In genomic region chr3:142236173-142236572, GRCh38 we compare ENCODE assay signal across 24 cellular contexts. TPM values are rescaled to one million over a fixed set of nuclear protein-coding genes. Genes with fewer than 3 reads are reported as not detected.
DNase-seq lines count a peak whose midpoint lies in the region; ATAC-seq, FAIRE-seq and TF ChIP-seq lines count a peak whose summit lies in the region.
"Had no signal": no experiment of that assay in that cellular context is flagged by ENCODE, and none has a peak within 500 bp of the region (broad histone marks: within the 10 kb centered on the region; RNA-seq: fewer than 3 reads in every experiment).

No MANE protein-coding gene starts in this region.

- intact Hi-C loops in HepG2 (cut with micrococcal nuclease; ENCODE audit: unreplicated experiment) (no loop called here), right lobe of liver (cut with DNase I) (no loop called here), mucosa of descending colon (cut with DNase I, micrococcal nuclease) (no loop called here), transverse colon (cut with DNase I; ENCODE audit: low total_unique reads) (no loop called here)

- TF ChIP-seq RAD21 in HepG2 (CRISPR knock-in tag; IDR thresholded peaks at IDR 0.05), result no peak

- no peaks in the 10 kb centered on the region for H3K36me3 ChIP-seq in HepG2 (replicated peaks in 1 of 2; ENCODE audit: control insufficient read depth in 1 of 2, insufficient read depth in 2 of 2, low read length in 2 of 2)
- H3K36me3 ChIP-seq in right lobe of liver, result no peaks in the 10 kb centered on the region
- H3K36me3 ChIP-seq in hepatocyte (replicated peaks; ENCODE audit: insufficient read depth, low read depth), result no peaks in the 10 kb centered on the region
- H3K36me3 ChIP-seq in mucosa of descending colon (ENCODE audit: low read depth), result no peaks in the 10 kb centered on the region
- no peaks in the 10 kb centered on the region for H3K36me3 ChIP-seq in transverse colon
- no peaks in the 10 kb centered on the region for H3K36me3 ChIP-seq in CD8-positive, alpha-beta memory T cell (ENCODE audit: insufficient read depth, low read length)
- H3K36me3 ChIP-seq: BLaER1 treated with 17β-estradiol and CSF1 and Interleukin-3, amounts not matched to agents 10 nM and 100 nM had no signal

- CTCF ChIA-PET in HepG2 (lab: Yijun Ruan, JAX; ENCODE audit: low intra/inter-chr PET ratio, low total read pairs), result no interaction called here
- CTCF ChIA-PET in CD8-positive, alpha-beta memory T cell (lab: Charles Lee), result no interaction called here

- POLR2A ChIA-PET in HepG2 (lab: Yijun Ruan, JAX), result no interaction called here
- POLR2A ChIA-PET in CD8-positive, alpha-beta memory T cell (lab: Charles Lee), result no interaction called here

- ATAC-seq in HepG2 (no peak), right lobe of liver (no peak), mucosa of descending colon (peak; percentile 97)
- ATAC-seq: A549; CD8-positive, alpha-beta T cell had no signal

- H3K4me2 ChIP-seq in HepG2 (ENCODE audit: low read depth, low read length) (no peak overlapping the region), hepatocyte (peak overlapping the region; percentile 27)
- H3K4me2 ChIP-seq: A549; BLaER1 treated with 17β-estradiol and CSF1 and Interleukin-3, amounts not matched to agents 10 nM and 100 nM had no signal

- H3K27ac Mint-ChIP-seq in CD8-positive, alpha-beta memory T cell, result no peak overlapping the region
- H3K27ac Mint-ChIP-seq: B cell; CD4-positive, alpha-beta T cell; CD8-positive, alpha-beta T cell had no signal

- no peak for TF ChIP-seq POLR2A in HepG2 (IDR thresholded peaks at IDR 0.05; ENCODE audit: insufficient read depth in 1 of 2, low read depth in 2 of 2, low read length in 2 of 2)
- no peak for TF ChIP-seq POLR2A in right lobe of liver (IDR thresholded peaks at IDR 0.05)
- TF ChIP-seq POLR2A in transverse colon (IDR thresholded peaks at IDR 0.05), result no peak

- no TSS peak for BruUV-seq in HepG2 (replicated peaks; lab: Mats Ljungman, UMichigan)

- H3K27me3 ChIP-seq in HepG2 (ENCODE audit: control insufficient read depth in 1 of 2, insufficient read depth in 2 of 2, low read length in 2 of 2), result peaks cover 0 to 4% of the 10 kb centered on the region in 2 experiments; a peak in 2 of 5 replicates
- no peaks in the 10 kb centered on the region for H3K27me3 ChIP-seq in right lobe of liver
- H3K27me3 ChIP-seq in hepatocyte, result no peaks in the 10 kb centered on the region
- no peaks in the 10 kb centered on the region for H3K27me3 ChIP-seq in transverse colon
- no peaks in the 10 kb centered on the region for H3K27me3 ChIP-seq in CD8-positive, alpha-beta memory T cell (ENCODE audit: insufficient read depth, low read length, poor library complexity, severe bottlenecking)
- H3K27me3 ChIP-seq: BLaER1 treated with 17β-estradiol and CSF1 and Interleukin-3, amounts not matched to agents 10 nM and 100 nM had no signal

- WGBS in HepG2 (ENCODE audit: low lambda C conversion rate), result 44% methylated on average over 2 of the region's 2 CpGs
- 75% methylated on average over 2 of the region's 2 CpGs for WGBS in right lobe of liver (ENCODE audit: insufficient coverage, low coverage, low lambda C conversion rate, missing lambda C conversion rate)
- 84% methylated on average over 2 of the region's 2 CpGs for WGBS in hepatocyte (ENCODE audit: low lambda C conversion rate, missing lambda C conversion rate)
- WGBS in transverse colon (ENCODE audit: low coverage in 1 of 2), 2 donors, result 51% methylated on average over 2 of the region's 2 CpGs; no CpG with 5 or more reads in 1 of the 2 donors

- in situ Hi-C loops in HepG2 (cut with HindIII; ENCODE audit: extremely low pct_ligation_motif_present, low pct_unique_long_range_greater_than_20kb) (no loop called here), transverse colon (cut with MboI; ENCODE audit: low pct_ligation_motif_present in 1 of 4, low pct_unique_long_range_greater_than_20kb in 1 of 4, low sequenced_read_pairs in 3 of 4) (no loop called here)

- H3K36me3 Mint-ChIP-seq in CD8-positive, alpha-beta memory T cell, result peaks cover 0 to 8% (median 1%) of the 10 kb centered on the region in 3 donors
- H3K36me3 Mint-ChIP-seq: CD8-positive, alpha-beta T cell had no signal

- no peaks in the 10 kb centered on the region for H3K4me1 Mint-ChIP-seq in CD8-positive, alpha-beta memory T cell
- H3K4me1 Mint-ChIP-seq: B cell had no signal

- peaks cover 4 to 17% of the 10 kb centered on the region in 2 donors for H3K27me3 Mint-ChIP-seq in CD8-positive, alpha-beta memory T cell

- no peak for TF ChIP-seq CTCF in HepG2 (CRISPR knock-in tag; IDR thresholded peaks at IDR 0.05)
- no peak for TF ChIP-seq CTCF in right lobe of liver (IDR thresholded peaks at IDR 0.05)
- no peak for TF ChIP-seq CTCF in hepatocyte (IDR thresholded peaks at IDR 0.05; ENCODE audit: poor library complexity)
- TF ChIP-seq CTCF in mucosa of descending colon (IDR thresholded peaks at IDR 0.05), result no peak
- TF ChIP-seq CTCF in transverse colon (IDR thresholded peaks at IDR 0.05), result no peak

- H3K9me2 ChIP-seq in hepatocyte (replicated peaks; ENCODE audit: insufficient read depth), result no peaks in the 10 kb centered on the region

- H3K9ac ChIP-seq in HepG2 (ENCODE audit: insufficient read depth, low read depth, low read length), result no peak overlapping the region
- H3K9ac ChIP-seq: BLaER1 treated with 17β-estradiol and CSF1 and Interleukin-3, amounts not matched to agents 10 nM and 100 nM had no signal

- DNase-seq in HepG2 (ENCODE audit: low spot score) (no peak), right lobe of liver (no peak), hepatocyte (ENCODE audit: low spot score) (peak; percentile 45), mucosa of descending colon (peak in 1 of 3 donors; percentile 37), transverse colon (no peak), retina (no peak), DMS53 (lab: John Stamatoyannopoulos, UW) (no peak)
- DNase-seq in CD8-positive, alpha-beta memory T cell, result no peak
- DNase-seq: AML-193; CD4-positive, alpha-beta T cell; CD8-positive, alpha-beta T cell; COR-L47; DMS 273 treated with DMSO at 0.1 percent for 48 hours; DMS153; DMS79 treated with DMSO at 0.1 percent for 48 hours; GF-D8 had no signal

- H3K79me2 ChIP-seq in HepG2 (ENCODE audit: insufficient read depth, low read length) (no peaks in the 10 kb centered on the region), hepatocyte (no peaks in the 10 kb centered on the region)

- H3K4me1 ChIP-seq in HepG2 (ENCODE audit: insufficient read depth, low read length), result 0 out of 2 replicates have a peak, but pooled peaks cover 7% of the 10 kb centered on the region
- no peaks in the 10 kb centered on the region for H3K4me1 ChIP-seq in right lobe of liver
- H3K4me1 ChIP-seq in hepatocyte (ENCODE audit: insufficient read depth), result peaks cover 7% of the 10 kb centered on the region
- H3K4me1 ChIP-seq in mucosa of descending colon (ENCODE audit: low read depth), result peaks cover 7% of the 10 kb centered on the region
- peaks cover 0 to 14% (median 9%) of the 10 kb centered on the region in 4 donors for H3K4me1 ChIP-seq in transverse colon
- no peaks in the 10 kb centered on the region for H3K4me1 ChIP-seq in CD8-positive, alpha-beta memory T cell (ENCODE audit: insufficient read depth, low read length)
- H3K4me1 ChIP-seq: A549; BLaER1 treated with 17β-estradiol and CSF1 and Interleukin-3, amounts not matched to agents 10 nM and 100 nM had no signal

- no peak overlapping the region for H3K4me3 Mint-ChIP-seq in CD8-positive, alpha-beta memory T cell
- H3K4me3 Mint-ChIP-seq: B cell; CD4-positive, alpha-beta T cell; CD8-positive, alpha-beta T cell had no signal

- no peaks in the 10 kb centered on the region for H3K9me3 ChIP-seq in HepG2 (ENCODE audit: low read length)
- no peaks in the 10 kb centered on the region for H3K9me3 ChIP-seq in right lobe of liver
- no peaks in the 10 kb centered on the region for H3K9me3 ChIP-seq in hepatocyte (ENCODE audit: low read depth)
- no peaks in the 10 kb centered on the region for H3K9me3 ChIP-seq in mucosa of descending colon
- H3K9me3 ChIP-seq in transverse colon, result no peaks in the 10 kb centered on the region
- no peaks in the 10 kb centered on the region for H3K9me3 ChIP-seq in CD8-positive, alpha-beta memory T cell (ENCODE audit: low read length)
- H3K9me3 ChIP-seq: A549 had no signal

- FAIRE-seq in HepG2 (lab: Jason Lieb, UNC), result no peak
- FAIRE-seq: A549, G401.6, GM12891, GM19239 had no signal

- no peak overlapping the region for H2AFZ ChIP-seq in HepG2 (ENCODE audit: low read length)
- H2AFZ ChIP-seq in hepatocyte, result no peak overlapping the region

- H3K9me3 Mint-ChIP-seq in CD8-positive, alpha-beta memory T cell, result no peaks in the 10 kb centered on the region
- H3K9me3 Mint-ChIP-seq: CD4-positive, alpha-beta T cell; CD8-positive, alpha-beta T cell had no signal

- H4K20me1 ChIP-seq in HepG2 (ENCODE audit: insufficient read depth, low read length), result no peaks in the 10 kb centered on the region
- H4K20me1 ChIP-seq in hepatocyte (ENCODE audit: insufficient read depth, poor library complexity, severe bottlenecking), result no peaks in the 10 kb centered on the region
- H4K20me1 ChIP-seq: BLaER1 treated with 17β-estradiol and CSF1 and Interleukin-3, amounts not matched to agents 10 nM and 100 nM had no signal

- no peak overlapping the region for H3K27ac ChIP-seq in HepG2 (ENCODE audit: extremely low read length, insufficient read depth, low read length)
- no peak overlapping the region for H3K27ac ChIP-seq in right lobe of liver
- peak overlapping the region; percentile 71 for H3K27ac ChIP-seq in hepatocyte
- H3K27ac ChIP-seq in transverse colon, result peak overlapping the region; percentile 24 to 69 (median 50)
- H3K27ac ChIP-seq in CD8-positive, alpha-beta memory T cell (ENCODE audit: low read depth, low read length), result no peak overlapping the region
- H3K27ac ChIP-seq: 22Rv1; A549; BLaER1 treated with 17β-estradiol and CSF1 and Interleukin-3, amounts not matched to agents 10 nM and 100 nM; C4-2B had no signal

- H3K4me3 ChIP-seq in HepG2 (replicated peaks in 1 of 3; ENCODE audit: insufficient read depth in 1 of 3, low read depth in 2 of 3, low read length in 3 of 3), result no peak overlapping the region
- H3K4me3 ChIP-seq in right lobe of liver, result no peak overlapping the region
- H3K4me3 ChIP-seq in hepatocyte, result no peak overlapping the region
- no peak overlapping the region for H3K4me3 ChIP-seq in mucosa of descending colon
- no peak overlapping the region for H3K4me3 ChIP-seq in transverse colon
- no peak overlapping the region for H3K4me3 ChIP-seq in CD8-positive, alpha-beta memory T cell (ENCODE audit: low read length)
- H3K4me3 ChIP-seq: A549; BLaER1 treated with 17β-estradiol and CSF1 and Interleukin-3, amounts not matched to agents 10 nM and 100 nM had no signal

- TF ChIP-seq EP300 in HepG2 (IDR thresholded peaks at IDR 0.05; ENCODE audit: low read depth in 2 of 2, low read length in 2 of 2) (no peak), HepG2 (CRISPR knock-in tag; IDR thresholded peaks at IDR 0.05; ENCODE audit: borderline replicate concordance) (no peak), transverse colon (IDR thresholded peaks at IDR 0.05; ENCODE audit: low read depth) (no peak)

RNA-seq across cellular contexts. Expression of gene GK5, which starts 10.8 kb away (rescaled TPM):
- total RNA-seq in HepG2 (2016; rRNA removed; fragmentation: Illumina TruSeq; extraction: Trizol), result 11.0 and 12.9 TPM in 2 replicates
- 3.3 and 3.7 TPM in 2 replicates for total RNA-seq in HepG2 (2016; cell fraction: cytosol; rRNA removed; fragmentation: Illumina TruSeq; extraction: Trizol; ENCODE audit: low read depth)
- total RNA-seq in HepG2 (2016; cell fraction: insoluble cytoplasmic fraction; rRNA removed; fragmentation: Illumina TruSeq; extraction: Trizol), result 9.1 and 13.1 TPM in 2 replicates
- total RNA-seq in HepG2 (2016; cell fraction: membrane; rRNA removed; fragmentation: Illumina TruSeq; extraction: Trizol), result 2.8 and 4.4 TPM in 2 replicates
- total RNA-seq in HepG2 (2016; cell fraction: nucleus; rRNA removed; fragmentation: Illumina TruSeq; extraction: Trizol), result 17.6 and 20.5 TPM in 2 replicates
- polyA plus RNA-seq in HepG2 (2011; rRNA removed), result 7.1 and 7.9 TPM in 2 replicates
- polyA plus RNA-seq in HepG2 (2011; cell fraction: cytosol; rRNA removed), result 1.4 and 1.9 TPM in 2 replicates
- polyA plus RNA-seq in HepG2 (2011; cell fraction: nucleus; rRNA removed), result 12.3 and 18.5 TPM in 2 replicates
- 4.1 and 5.6 TPM in 2 replicates for polyA plus RNA-seq in HepG2 (2012)
- 1.2 and 2.0 TPM in 2 replicates for polyA plus RNA-seq in HepG2 (2016; cell fraction: cytosol; fragmentation: Illumina TruSeq; extraction: Trizol; ENCODE audit: low read depth)
- polyA plus RNA-seq in HepG2 (2016; cell fraction: insoluble cytoplasmic fraction; fragmentation: Illumina TruSeq; extraction: Trizol; ENCODE audit: low read depth), result 4.5 and 5.9 TPM in 2 replicates
- polyA plus RNA-seq in HepG2 (2016; cell fraction: membrane; fragmentation: Illumina TruSeq; extraction: Trizol; ENCODE audit: low read depth), result 0.74 and 2.3 TPM in 2 replicates
- 24.4 and 24.6 TPM in 2 replicates for polyA plus RNA-seq in HepG2 (2016; cell fraction: nucleus; fragmentation: Illumina TruSeq; extraction: Trizol; ENCODE audit: insufficient read depth, low read depth)
- polyA minus RNA-seq in HepG2 (2011; rRNA and poly(A)+ RNA removed; ENCODE audit: low replicate concordance), result 2.5 and 6.1 TPM in 2 replicates
- polyA minus RNA-seq in HepG2 (2011; cell fraction: cytosol; rRNA and poly(A)+ RNA removed), result 1.6 and 4.3 TPM in 2 replicates
- polyA minus RNA-seq in HepG2 (2011; cell fraction: nucleus; rRNA and poly(A)+ RNA removed), result 19.1 and 23.4 TPM in 2 replicates
- 1 to 10 TPM; 3.2 to 6.7 (median 5.1) TPM for total RNA-seq in right lobe of liver
- 10.0 and 20.9 TPM in 2 replicates for total RNA-seq in hepatocyte
- polyA plus RNA-seq in hepatocyte, result 9.1 TPM in 2 replicates
- 10 to 100 TPM; 44.7 to 45.4 (median 45.1) TPM for total RNA-seq in mucosa of descending colon
- total RNA-seq in transverse colon, result 100 to 1,000 TPM in 1 of 4 donors, 10 to 100 TPM in 3; 37.4 to 140 (median 55.5) TPM
- 10 to 100 TPM; 16.7 to 17.1 TPM for total RNA-seq in CD8-positive, alpha-beta memory T cell
- 6.5 TPM for polyA plus RNA-seq in CD8-positive, alpha-beta memory T cell

Comparison
In these comparisons a context has a peak if more than half of its experiments do, and no peak if none do; other contexts are left out.
1. H3K27ac ChIP-seq: peak in hepatocyte (single experiment) and transverse colon (4 of 4); none in HepG2 (single experiment), right lobe of liver (0 of 3) and CD8-positive, alpha-beta memory T cell (single experiment).